In genomic region chr9:129886226-129887174, GRCh38 we compare ENCODE assay signal across 8 cellular contexts. TPM values are rescaled to one million over a fixed set of nuclear protein-coding genes. Genes with fewer than 3 reads are reported as not detected.
A peak's percentile ranks its signal among the peaks of the same experiment; 100 is the strongest.
DNase-seq lines count a peak whose midpoint lies in the region; ATAC-seq, FAIRE-seq and TF ChIP-seq lines count a peak whose summit lies in the region.

No MANE protein-coding gene starts in this region.

- ATAC-seq in GM12878: peak; percentile 4
- ATAC-seq in upper lobe of left lung (ENCODE audit: low FRiP score in 2 of 2): no peak

- DNase-seq in CD1c-positive myeloid dendritic cell (ENCODE audit: extremely low spot score) (peak; percentile 48), OCI-LY7 (ENCODE audit: low spot score) (no peak), GM12878 (ENCODE audit: low read depth, low spot score) (peak; percentile 37), midbrain (lab: John Stamatoyannopoulos, UW) (peak; percentile 52), upper lobe of left lung (peak in 1 of 2 donors; percentile 39), NCI-H446 treated with DMSO at 0.1 percent for 48 hours (lab: John Stamatoyannopoulos, UW) (no peak), BE2C (no peak), progenitor cell of endocrine pancreas (ENCODE audit: low spot score, unreplicated experiment) (no peak)

- H3K79me2 ChIP-seq in OCI-LY7 (ENCODE audit: insufficient read depth, low read depth, low read length) (peaks cover 14% of the 10 kb centered on the region; the same call in 1 of the 2 replicates), GM12878 (ENCODE audit: control insufficient read depth, insufficient read depth, low read length) (peaks cover 46% of the 10 kb centered on the region)

- SMC1A ChIA-PET in GM12878 (lab: Charles Lee; ENCODE audit: uncharacterized antibody, unreplicated experiment): interaction anchor here (0.8 to 3.5 kb wide), 20 partner anchors 11 to 242 kb away, joined by 3 to 42 read pairs (median 4); partner anchors contain the start of gene GPR107

- H3K4me3 Mint-ChIP-seq in progenitor cell of endocrine pancreas (ENCODE audit: low read depth): no peak overlapping the region

- peak overlapping the region; percentile 95 for H3K4me2 ChIP-seq in OCI-LY7 (ENCODE audit: low read length)
- peak overlapping the region; percentile 100 for H3K4me2 ChIP-seq in GM12878 (ENCODE audit: control insufficient read depth, insufficient read depth)

- POLR2A ChIA-PET in OCI-LY7 (lab: Charles Lee) (interaction anchor here (0.7 to 2.9 kb wide), 14 partner anchors 37 to 1238 kb away, joined by 3 to 17 read pairs (median 4); partner anchors contain the start of genes C9orf78, GPR107 and USP20), GM12878 (lab: Charles Lee) (interaction anchor here (0.6 to 5.2 kb wide), 22 partner anchors 9 to 454 kb away, joined by 3 to 79 read pairs (median 5); partner anchors contain the start of gene GPR107)

- no peaks in the 10 kb centered on the region for H3K9me2 ChIP-seq in OCI-LY7 (ENCODE audit: insufficient read depth, low read length)

- H3K9me3 ChIP-seq in OCI-LY7 (ENCODE audit: low read length) (peaks cover 4% of the 10 kb centered on the region; the same call in 1 of the 2 replicates), GM12878 (replicated peaks; ENCODE audit: control insufficient read depth, insufficient read depth, low read length) (no peaks in the 10 kb centered on the region), upper lobe of left lung (no peaks in the 10 kb centered on the region), BE2C (no peaks in the 10 kb centered on the region)

- RAD21 ChIA-PET in GM12878 (lab: Charles Lee; ENCODE audit: unreplicated experiment): interaction anchor here (0.7 to 5.4 kb wide), 19 partner anchors 15 to 796 kb away, joined by 3 to 89 read pairs (median 5); partner anchors contain the start of gene C9orf78

- no peak for TF ChIP-seq CTCF in OCI-LY7 (conservative IDR thresholded peaks at IDR 0.05; ENCODE audit: low read length)
- no peak for TF ChIP-seq CTCF in GM12878 (IDR thresholded peaks at IDR 0.05 in 2 of 3, conservative IDR thresholded peaks at IDR 0.05 in 1 of 3; ENCODE audit: control insufficient read depth in 2 of 3, extremely low read depth in 1 of 3, insufficient read depth in 1 of 3, low read depth in 3 of 3, low read length in 3 of 3)
- TF ChIP-seq CTCF in upper lobe of left lung (IDR thresholded peaks at IDR 0.05): no peak
- TF ChIP-seq CTCF in BE2C (IDR thresholded peaks at IDR 0.05; ENCODE audit: low read depth, low read length): no peak
- no peak for TF ChIP-seq CTCF in progenitor cell of endocrine pancreas (IDR thresholded peaks at IDR 0.05; ENCODE audit: unreplicated experiment)

- in situ Hi-C loops in GM12878 (cut with MboI): loop anchor here (5.0 kb wide), 2 partner anchors 106 to 156 kb away; partner anchors contain the start of gene FNBP1

- CTCF ChIA-PET in OCI-LY7 (lab: Charles Lee; ENCODE audit: unreplicated experiment) (interaction anchor here (0.8 to 0.9 kb wide), 2 partner anchors 153 to 159 kb away, joined by 3 read pairs; no protein-coding TSS in a partner anchor), GM12878 (lab: Yijun Ruan, JAX) (interaction anchor here (0.6 to 2.8 kb wide), 25 partner anchors 9 to 1672 kb away, joined by 3 to 19 read pairs (median 3); no protein-coding TSS in a partner anchor)

- H3K4me1 ChIP-seq in OCI-LY7 (ENCODE audit: insufficient read depth, low read length, poor library complexity, severe bottlenecking) (peaks cover 74% of the 10 kb centered on the region), GM12878 (ENCODE audit: control insufficient read depth, insufficient read depth, low read length) (peaks cover 71% of the 10 kb centered on the region), upper lobe of left lung (peaks cover 40 to 76% (median 61%) of the 10 kb centered on the region in 4 donors), BE2C (peaks cover 16% of the 10 kb centered on the region)

- TF ChIP-seq EP300 in GM12878 (IDR thresholded peaks at IDR 0.05; ENCODE audit: borderline replicate concordance in 1 of 2, control insufficient read depth in 1 of 2, low read depth in 2 of 2, low read length in 2 of 2): no peak
- no peak for TF ChIP-seq EP300 in upper lobe of left lung (IDR thresholded peaks at IDR 0.05)

- peak overlapping the region; percentile 90 for H3K9ac ChIP-seq in GM12878 (ENCODE audit: control insufficient read depth, insufficient read depth, low read length)

- H3K36me3 ChIP-seq in OCI-LY7 (ENCODE audit: insufficient read depth, low read length): peaks cover 40% of the 10 kb centered on the region
- H3K36me3 ChIP-seq in GM12878 (ENCODE audit: control insufficient read depth in 2 of 2, insufficient read depth in 2 of 2, low read length in 1 of 2): peaks cover 10 to 14% of the 10 kb centered on the region in 2 experiments
- peaks cover 0 to 9% (median 0%) of the 10 kb centered on the region in 4 donors for H3K36me3 ChIP-seq in upper lobe of left lung
- peaks cover 10% of the 10 kb centered on the region; the same call in 1 of the 2 replicates for H3K36me3 ChIP-seq in BE2C

- BruUV-seq in OCI-LY7 (replicated peaks; lab: Mats Ljungman, UMichigan) (no TSS peak), GM12878 (replicated peaks; lab: Mats Ljungman, UMichigan) (no TSS peak)

- H3K9me3 Mint-ChIP-seq in progenitor cell of endocrine pancreas (ENCODE audit: low read depth): no peaks in the 10 kb centered on the region

- no peak overlapping the region for H3K27ac Mint-ChIP-seq in progenitor cell of endocrine pancreas

- peaks cover 11% of the 10 kb centered on the region for H3K4me1 Mint-ChIP-seq in progenitor cell of endocrine pancreas (ENCODE audit: low read depth)

- H3K27me3 Mint-ChIP-seq in progenitor cell of endocrine pancreas: no peaks in the 10 kb centered on the region

- no peaks in the 10 kb centered on the region for H3K27me3 ChIP-seq in GM12878 (replicated peaks in 1 of 2; ENCODE audit: control insufficient read depth in 2 of 2, insufficient read depth in 2 of 2, low read length in 1 of 2)
- no peaks in the 10 kb centered on the region for H3K27me3 ChIP-seq in upper lobe of left lung
- no peaks in the 10 kb centered on the region for H3K27me3 ChIP-seq in BE2C

- TF ChIP-seq POLR2A in GM12878 (IDR thresholded peaks at IDR 0.05; ENCODE audit: low read depth, low read length): peak; percentile 82
- no peak for TF ChIP-seq POLR2A in upper lobe of left lung (IDR thresholded peaks at IDR 0.05)

- intact Hi-C loops in OCI-LY7 (cut with micrococcal nuclease; ENCODE audit: unreplicated experiment) (no loop called here), GM12878 (cut with micrococcal nuclease; ENCODE audit: unreplicated experiment) (loop anchor here (1.0 to 5.0 kb wide), 3 partner anchors 46 to 211 kb away; no protein-coding TSS in a partner anchor)

- FAIRE-seq in GM12878 (lab: Jason Lieb, UNC): peak; percentile 76

- no peak for TF ChIP-seq RAD21 in GM12878 (IDR thresholded peaks at IDR 0.05; ENCODE audit: insufficient read depth, low read depth, low read length)

- H4K20me1 ChIP-seq in OCI-LY7 (ENCODE audit: insufficient read depth, low read length) (0 out of 2 replicates have a peak, but pooled peaks cover 4% of the 10 kb centered on the region), GM12878 (ENCODE audit: control insufficient read depth, insufficient read depth) (no peaks in the 10 kb centered on the region; the same call in 1 of the 2 replicates)

- H2AFZ ChIP-seq in OCI-LY7 (ENCODE audit: low read length) (no peak overlapping the region), GM12878 (ENCODE audit: control insufficient read depth, low read depth, low read length) (no peak overlapping the region)

- peaks cover 14% of the 10 kb centered on the region for H3K36me3 Mint-ChIP-seq in progenitor cell of endocrine pancreas (ENCODE audit: insufficient read depth)

- WGBS in GM12878 (ENCODE audit: insufficient coverage, insufficient replicate concordance, low lambda C conversion rate, missing lambda C conversion rate): under 1% methylated on average over 20 of the region's 20 CpGs
- 47 to 60% methylated on average over 8 to 20 of the region's 20 CpGs for whole genome bisulfite sequencing in upper lobe of left lung, 2 donors

- H3K4me3 ChIP-seq in OCI-LY7 (ENCODE audit: low read depth, low read length, poor library complexity, severe bottlenecking): peak overlapping the region; percentile 66
- H3K4me3 ChIP-seq in GM12878: peak overlapping the region; percentile 74
- H3K4me3 ChIP-seq in upper lobe of left lung: peak overlapping the region in 3 of 4 donors; percentile 33 to 53 (median 41)
- no peak overlapping the region for H3K4me3 ChIP-seq in BE2C (ENCODE audit: low read depth, low read length)

- H3K27ac ChIP-seq in OCI-LY7 (ENCODE audit: low read depth, low read length, poor library complexity, severe bottlenecking): peak overlapping the region; percentile 93
- H3K27ac ChIP-seq in GM12878 (ENCODE audit: control insufficient read depth, insufficient read depth): peak overlapping the region; percentile 96
- H3K27ac ChIP-seq in upper lobe of left lung: peak overlapping the region; percentile 84 to 90 (median 86)

RNA-seq across cellular contexts. Expression of gene USP20, which starts 51.2 kb away (rescaled TPM):
- 14.4 and 15.5 TPM in 2 replicates for total RNA-seq in OCI-LY7 (2014; rRNA removed; shearing (Covaris generic))
- total RNA-seq in OCI-LY7 (2022): 24.1 and 26.1 TPM in 2 replicates
- 11.7 and 12.6 TPM in 2 replicates for total RNA-seq in GM12878 (2013; cell fraction: nucleolus; rRNA removed)
- total RNA-seq in GM12878 (2014; rRNA removed): 10.7 and 14.4 TPM in 2 replicates
- 6.4 and 7.6 TPM in 2 replicates for total RNA-seq in GM12878 (2014; rRNA removed; fragmentation: Illumina TruSeq; extraction: Trizol)
- 23.0 and 23.3 TPM in 2 replicates for total RNA-seq in GM12878 (2021)
- polyA plus RNA-seq in GM12878 (2011; ENCODE audit: low read depth): 6.4 TPM
- 4.0 and 7.5 TPM in 2 replicates for polyA plus RNA-seq in GM12878 (2011; rRNA removed)
- 8.6 and 11.8 TPM in 2 replicates for polyA plus RNA-seq in GM12878 (2011; cell fraction: cytosol; rRNA removed)
- 79.9 and 80.0 TPM in 2 replicates for polyA plus RNA-seq in GM12878 (2011; cell fraction: nucleus; rRNA removed)
- polyA plus RNA-seq in GM12878 (2012): 11.7 and 12.5 TPM in 2 replicates
- 2.6 and 6.1 TPM in 2 replicates for polyA plus RNA-seq in GM12878 (2014; fragmentation: Illumina TruSeq; extraction: Trizol)
- 1 to 10 TPM in 1 of 2 experiments, under 1 TPM in 1; 0.66 to 1.1 TPM for polyA plus RNA-seq in GM12878 (2014; fragmentation: Nextera tagmentation; extraction: Ambion mirVana)
- 15.8 and 23.0 TPM in 2 replicates for polyA plus RNA-seq in GM12878 (2014; rRNA removed)
- polyA plus RNA-seq in GM12878 (2016; fragmentation: Nextera tagmentation; extraction: Ambion mirVana): 10 to 100 TPM; 22.3 to 22.9 TPM
- 6.4 and 11.9 TPM in 2 replicates for polyA minus RNA-seq in GM12878 (2011; rRNA and poly(A)+ RNA removed)
- 4.8 and 5.2 TPM in 2 replicates for polyA minus RNA-seq in GM12878 (2011; cell fraction: cytosol; rRNA and poly(A)+ RNA removed)
- 10.2 and 16.4 TPM in 2 replicates for polyA minus RNA-seq in GM12878 (2011; cell fraction: nucleus; rRNA and poly(A)+ RNA removed)
- 10 to 100 TPM; 17.3 to 75.4 (median 26.2) TPM for total RNA-seq in upper lobe of left lung
- polyA plus RNA-seq in BE2C (2012; ENCODE audit: insufficient read depth, insufficient read length, low read depth): 95.4 TPM
- total RNA-seq in progenitor cell of endocrine pancreas: 41.2 and 41.8 TPM in 2 replicates

RNA-seq across cellular contexts. Expression of gene C9orf78, which starts 51.4 kb away (rescaled TPM):
- total RNA-seq in OCI-LY7 (2014; rRNA removed; shearing (Covaris generic)): 49.4 and 57.6 TPM in 2 replicates
- total RNA-seq in OCI-LY7 (2022) (60.6 and 62.4 TPM in 2 replicates), GM12878 (2014; rRNA removed) (32.6 and 36.7 TPM in 2 replicates), GM12878 (2014; rRNA removed; fragmentation: Illumina TruSeq; extraction: Trizol) (46.2 and 54.6 TPM in 2 replicates), GM12878 (2021) (18.9 and 23.0 TPM in 2 replicates), upper lobe of left lung (10 to 100 TPM; 17.8 to 66.6 (median 36.5) TPM), progenitor cell of endocrine pancreas (30.4 and 30.8 TPM in 2 replicates)
- total RNA-seq in GM12878 (2013; cell fraction: nucleolus; rRNA removed): 14.4 and 17.1 TPM in 2 replicates
- polyA plus RNA-seq in GM12878 (2011; ENCODE audit: low read depth): 32.0 TPM
- polyA plus RNA-seq in GM12878 (2011; rRNA removed) (41.8 and 60.7 TPM in 2 replicates), GM12878 (2014; fragmentation: Illumina TruSeq; extraction: Trizol) (52.4 and 53.3 TPM in 2 replicates), GM12878 (2014; fragmentation: Nextera tagmentation; extraction: Ambion mirVana) (10 to 100 TPM; 28.6 to 60.9 TPM), GM12878 (2014; rRNA removed) (37.5 and 40.0 TPM in 2 replicates), GM12878 (2016; fragmentation: Nextera tagmentation; extraction: Ambion mirVana) (10 to 100 TPM; 56.9 to 59.0 TPM)
- 20.5 and 23.6 TPM in 2 replicates for polyA plus RNA-seq in GM12878 (2011; cell fraction: cytosol; rRNA removed)
- polyA plus RNA-seq in GM12878 (2011; cell fraction: nucleus; rRNA removed): 6.5 and 9.3 TPM in 2 replicates
- 24.9 and 32.2 TPM in 2 replicates for polyA plus RNA-seq in GM12878 (2012)
- 8.7 and 13.1 TPM in 2 replicates for polyA minus RNA-seq in GM12878 (2011; rRNA and poly(A)+ RNA removed)
- polyA minus RNA-seq in GM12878 (2011; cell fraction: cytosol; rRNA and poly(A)+ RNA removed): 7.4 and 14.0 TPM in 2 replicates
- polyA minus RNA-seq in GM12878 (2011; cell fraction: nucleus; rRNA and poly(A)+ RNA removed): 3.7 and 7.0 TPM in 2 replicates
- polyA plus RNA-seq in BE2C (2012; ENCODE audit: insufficient read depth, insufficient read length, low read depth): 202 TPM

Comparison
In these comparisons a context has a peak if more than half of its experiments do, and no peak if none do; other contexts are left out.
1. DNase-seq: peak in CD1c-positive myeloid dendritic cell (single experiment), GM12878 (single experiment) and midbrain (single experiment); none in OCI-LY7 (single experiment), NCI-H446 treated with DMSO at 0.1 percent for 48 hours (single experiment), BE2C (single experiment) and progenitor cell of endocrine pancreas (single experiment).
2. Peak in every context shown above with its lines, with median percentiles within 50 percentile points of each other: H3K27ac ChIP-seq.